Comparison of ENCODE assay signal across 1 cellular context in genomic region chr21:45031231-45032191, GRCh38.
TF ChIP-seq lines count a peak whose summit lies in the region.

No MANE protein-coding gene starts in this region.

TF ChIP-seq in GM23338, 12 proteins besides CTCF, POLR2A, EP300 and RAD21:
- TF ChIP-seq ZNF114 (CRISPR knock-in tag; IDR thresholded peaks at IDR 0.05): no peak
- no peak for TF ChIP-seq ZNF462 (CRISPR knock-in tag; IDR thresholded peaks at IDR 0.05)
- TF ChIP-seq CREB1 (CRISPR knock-in tag; IDR thresholded peaks at IDR 0.05; ENCODE audit: low read depth): no peak
- TF ChIP-seq NANOG (IDR thresholded peaks at IDR 0.05; ENCODE audit: borderline replicate concordance): no peak
- TF ChIP-seq ZNF331 (CRISPR knock-in tag; IDR thresholded peaks at IDR 0.05; ENCODE audit: low read depth): no peak
- no peak for TF ChIP-seq STAT1 (IDR thresholded peaks at IDR 0.05; ENCODE audit: unreplicated experiment)
- TF ChIP-seq EZH2phosphoT487 (IDR thresholded peaks at IDR 0.05; ENCODE audit: unreplicated experiment): no peak
- no peak for TF ChIP-seq ETS1 (IDR thresholded peaks at IDR 0.05)
- TF ChIP-seq EZH2 (IDR thresholded peaks at IDR 0.05; ENCODE audit: low read depth, unreplicated experiment): no peak
- no peak for TF ChIP-seq JUNB (IDR thresholded peaks at IDR 0.05; ENCODE audit: unreplicated experiment)
- TF ChIP-seq REST (IDR thresholded peaks at IDR 0.05; ENCODE audit: unreplicated experiment): no peak
- no peak for TF ChIP-seq POLR2AphosphoS5 (IDR thresholded peaks at IDR 0.05; ENCODE audit: low read depth)
